Comparison of ENCODE assay signal across 1 cellular context in genomic region chr2:29450823-29451222, GRCh38.
TF ChIP-seq lines count a peak whose summit lies in the region.

No MANE protein-coding gene starts in this region.

TF ChIP-seq in GM23338, 12 proteins besides CTCF, POLR2A, EP300 and RAD21 (continued from another document):
- no peak for TF ChIP-seq ETS1 (IDR thresholded peaks at IDR 0.05)
- TF ChIP-seq ZNF114 (CRISPR knock-in tag; IDR thresholded peaks at IDR 0.05), result no peak
- no peak for TF ChIP-seq STAT1 (IDR thresholded peaks at IDR 0.05; ENCODE audit: unreplicated experiment)
- no peak for TF ChIP-seq EZH2 (IDR thresholded peaks at IDR 0.05; ENCODE audit: low read depth, unreplicated experiment)
- no peak for TF ChIP-seq ZNF462 (CRISPR knock-in tag; IDR thresholded peaks at IDR 0.05)
- TF ChIP-seq EZH2phosphoT487 (IDR thresholded peaks at IDR 0.05; ENCODE audit: unreplicated experiment), result no peak
- no peak for TF ChIP-seq JUNB (IDR thresholded peaks at IDR 0.05; ENCODE audit: unreplicated experiment)
- TF ChIP-seq NANOG (IDR thresholded peaks at IDR 0.05; ENCODE audit: borderline replicate concordance), result no peak
